16 cellular contexts compared by ENCODE assay signal in the genomic region with DNA sequence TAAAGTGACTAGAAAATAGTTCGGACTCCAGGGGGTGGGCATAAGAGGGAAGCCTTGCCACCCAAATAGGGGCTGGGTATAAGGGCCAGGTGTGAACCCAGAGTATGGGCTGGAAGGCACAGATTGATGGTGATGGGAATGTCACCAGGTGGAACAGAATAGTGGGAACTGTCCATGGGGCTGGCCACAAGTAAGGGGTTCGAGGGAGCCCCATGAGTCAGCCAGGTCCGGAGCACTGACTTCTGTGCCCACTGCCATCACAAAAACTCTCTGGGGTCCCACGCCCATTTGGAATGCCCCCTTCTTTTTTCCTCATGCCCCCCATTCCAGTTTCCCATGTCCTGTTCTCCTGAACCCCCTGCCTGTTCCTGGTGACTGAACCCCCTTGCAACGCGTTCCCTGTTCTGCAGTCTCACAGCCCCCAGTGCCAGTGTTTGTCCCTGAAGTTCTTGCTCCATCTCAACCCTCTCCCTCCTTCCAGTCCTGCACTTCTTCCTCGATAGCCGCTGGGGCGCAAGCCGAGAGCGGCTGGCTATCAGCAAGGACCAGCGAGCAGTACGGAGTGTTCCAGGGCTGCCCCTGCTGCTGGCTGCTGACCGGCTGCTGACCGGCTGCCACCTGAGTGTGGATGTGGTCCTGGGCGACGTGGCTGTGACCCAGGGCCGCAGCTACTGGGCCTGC. TPM values are rescaled to one million over a fixed set of nuclear protein-coding genes. Genes with fewer than 3 reads are reported as not detected.
A peak's percentile ranks its signal among the peaks of the same experiment; 100 is the strongest.
DNase-seq lines count a peak whose midpoint lies in the region; ATAC-seq and TF ChIP-seq lines count a peak whose summit lies in the region.
"Had no signal": no experiment of that assay in that cellular context is flagged by ENCODE, and none has a peak within 500 bp of the region (broad histone marks: within the 10 kb centered on the region; RNA-seq: fewer than 3 reads in every experiment).

No MANE protein-coding gene starts in this region.

- no peaks in the 10 kb centered on the region for H4K20me1 ChIP-seq in neural progenitor cell (ENCODE audit: low read depth)

- DNase-seq in Right ventricle myocardium superior = peak; percentile 29
- DNase-seq in right cardiac atrium = no peak
- DNase-seq in coronary artery (ENCODE audit: low spot score) = peak; percentile 69
- no peak for DNase-seq in neural progenitor cell (ENCODE audit: low spot score)
- peak; percentile 10 for DNase-seq in uterus
- no peak for DNase-seq in CD4-positive, alpha-beta memory T cell
- DNase-seq: BE2C; CD4-positive, alpha-beta T cell; DMS153; GF-D8; H9; NCI-H1417; NCI-H187 treated with DMSO at 0.1 percent for 48 hours; NCI-H2227 treated with DMSO at 0.1 percent for 48 hours; NCI-H510A treated with DMSO at 0.1 percent for 48 hours had no signal

- no peak for TF ChIP-seq POLR2A in uterus (IDR thresholded peaks at IDR 0.05)

- peaks cover 4% of the 10 kb centered on the region for H3K27me3 Mint-ChIP-seq in neural progenitor cell (ENCODE audit: insufficient read depth, low read depth)
- no peaks in the 10 kb centered on the region for H3K27me3 Mint-ChIP-seq in CD4-positive, alpha-beta memory T cell
- H3K27me3 Mint-ChIP-seq: CD4-positive, alpha-beta T cell had no signal

- H3K79me2 ChIP-seq in neural progenitor cell (ENCODE audit: low read depth) = no peaks in the 10 kb centered on the region

- no peaks in the 10 kb centered on the region for H3K4me1 ChIP-seq in right cardiac atrium (ENCODE audit: control insufficient read depth, insufficient read depth, low read length)
- peaks cover 5% of the 10 kb centered on the region for H3K4me1 ChIP-seq in neural progenitor cell
- H3K4me1 ChIP-seq in uterus = no peaks in the 10 kb centered on the region
- peaks cover 8% of the 10 kb centered on the region for H3K4me1 ChIP-seq in CD4-positive, alpha-beta memory T cell (ENCODE audit: insufficient read depth, low read length)

- H3K9me3 ChIP-seq in right cardiac atrium (ENCODE audit: control insufficient read depth, low read length) = no peaks in the 10 kb centered on the region
- H3K9me3 ChIP-seq in neural progenitor cell (ENCODE audit: low read depth) = no peaks in the 10 kb centered on the region
- no peaks in the 10 kb centered on the region for H3K9me3 ChIP-seq in uterus
- no peaks in the 10 kb centered on the region for H3K9me3 ChIP-seq in CD4-positive, alpha-beta memory T cell (ENCODE audit: control insufficient read depth in 1 of 2, low read length in 2 of 2)
- H3K9me3 ChIP-seq: BE2C had no signal

- H3K4me1 Mint-ChIP-seq in neural progenitor cell = peaks cover 9% of the 10 kb centered on the region
- H3K4me1 Mint-ChIP-seq in CD4-positive, alpha-beta memory T cell = peaks cover 3 to 9% (median 7%) of the 10 kb centered on the region in 4 donors

- ATAC-seq in Right ventricle myocardium superior (ENCODE audit: poor library complexity) (no peak), right cardiac atrium (no peak), HG02588 (IDR thresholded peaks at IDR 0.05; ENCODE audit: unreplicated experiment) (no peak)

- no peak overlapping the region for H3K4me2 ChIP-seq in neural progenitor cell

- no peak overlapping the region for H3K4me3 ChIP-seq in right cardiac atrium (ENCODE audit: low read length)
- no peak overlapping the region for H3K4me3 ChIP-seq in coronary artery
- no peak overlapping the region for H3K4me3 ChIP-seq in neural progenitor cell
- H3K4me3 ChIP-seq in uterus = no peak overlapping the region
- H3K4me3 ChIP-seq in CD4-positive, alpha-beta memory T cell (ENCODE audit: low read length in 2 of 2) = no peak overlapping the region

- H3K4me3 Mint-ChIP-seq in neural progenitor cell = no peak overlapping the region
- H3K4me3 Mint-ChIP-seq in CD4-positive, alpha-beta memory T cell = no peak overlapping the region
- H3K4me3 Mint-ChIP-seq: CD4-positive, alpha-beta T cell; H9 had no signal

- TF ChIP-seq CTCF in coronary artery (IDR thresholded peaks at IDR 0.05) (no peak), neural progenitor cell (IDR thresholded peaks at IDR 0.05) (no peak), uterus (IDR thresholded peaks at IDR 0.05) (no peak)

- peak overlapping the region; percentile 25 for H3K27ac Mint-ChIP-seq in neural progenitor cell
- H3K27ac Mint-ChIP-seq in CD4-positive, alpha-beta memory T cell = no peak overlapping the region
- H3K27ac Mint-ChIP-seq: CD4-positive, alpha-beta T cell; H9 had no signal

- H3F3A ChIP-seq in neural progenitor cell (ENCODE audit: low read depth) = no peaks in the 10 kb centered on the region

- peaks cover 20% of the 10 kb centered on the region for H3K36me3 Mint-ChIP-seq in neural progenitor cell
- peaks cover 17 to 41% of the 10 kb centered on the region in 2 donors for H3K36me3 Mint-ChIP-seq in CD4-positive, alpha-beta memory T cell

- no peak overlapping the region for H3K9ac ChIP-seq in neural progenitor cell

- 89% methylated on average over 18 of the region's 18 CpGs for WGBS in right cardiac atrium

- no peaks in the 10 kb centered on the region for H3K9me3 Mint-ChIP-seq in neural progenitor cell
- H3K9me3 Mint-ChIP-seq in CD4-positive, alpha-beta memory T cell = no peaks in the 10 kb centered on the region
- H3K9me3 Mint-ChIP-seq: CD4-positive, alpha-beta T cell; H9 had no signal

- POLR2A ChIA-PET in CD4-positive, alpha-beta memory T cell (lab: Charles Lee; ENCODE audit: partially characterized antibody) = interaction anchor here (1.4 kb wide), 1 partner anchor 11 kb away, joined by 3 read pairs; no protein-coding TSS in a partner anchor

- no peak overlapping the region for H2AFZ ChIP-seq in neural progenitor cell (replicated peaks)

- CTCF ChIA-PET in CD4-positive, alpha-beta memory T cell (lab: Charles Lee; ENCODE audit: partially characterized antibody) = interaction anchor here (1.6 to 1.8 kb wide), 2 partner anchors 12 to 20 kb away, joined by 4 to 7 read pairs; no protein-coding TSS in a partner anchor

- H3K27ac ChIP-seq in right cardiac atrium (ENCODE audit: low read length) (no peak overlapping the region), coronary artery (no peak overlapping the region), neural progenitor cell (no peak overlapping the region), uterus (no peak overlapping the region)
- no peak overlapping the region for H3K27ac ChIP-seq in CD4-positive, alpha-beta memory T cell (ENCODE audit: low read depth, low read length)

- H3K36me3 ChIP-seq in neural progenitor cell (no peaks in the 10 kb centered on the region), uterus (no peaks in the 10 kb centered on the region)
- peaks cover 23% of the 10 kb centered on the region for H3K36me3 ChIP-seq in CD4-positive, alpha-beta memory T cell (ENCODE audit: insufficient read depth, low read length)

- H3K27me3 ChIP-seq in right cardiac atrium (ENCODE audit: control insufficient read depth, insufficient read depth) (no peaks in the 10 kb centered on the region), neural progenitor cell (no peaks in the 10 kb centered on the region), uterus (no peaks in the 10 kb centered on the region)
- no peaks in the 10 kb centered on the region for H3K27me3 ChIP-seq in CD4-positive, alpha-beta memory T cell (ENCODE audit: insufficient read depth, low read length)
- H3K27me3 ChIP-seq: BE2C had no signal

- intact Hi-C loops in Right ventricle myocardium superior (cut with DNase I) (no loop called here), right cardiac atrium (cut with DNase I) (no loop called here), uterus (cut with DNase I; ENCODE audit: low total_unique reads) (no loop called here)
- intact Hi-C loops in CD4-positive, alpha-beta memory T cell (cut with micrococcal nuclease) = no loop called here

RNA-seq across cellular contexts. Expression of gene TRIM46, which starts 7.9 kb away (rescaled TPM):
- 0.08 TPM for total RNA-seq in Right ventricle myocardium superior
- total RNA-seq in right cardiac atrium = under 1 TPM; 0.17 to 0.37 (median 0.26) TPM
- polyA plus RNA-seq in right cardiac atrium = 0.18 TPM
- 3.9 and 10.2 TPM in 2 replicates for total RNA-seq in neural progenitor cell (ENCODE audit: low replicate concordance)
- 1 to 10 TPM in 3 of 4 donors, under 1 TPM in 1; 0.26 to 4.6 (median 2.5) TPM for total RNA-seq in uterus
- 1 to 10 TPM; 8.4 to 8.5 TPM for total RNA-seq in CD4-positive, alpha-beta memory T cell
- 1 to 10 TPM; 1.6 to 3.6 TPM for polyA plus RNA-seq in CD4-positive, alpha-beta memory T cell

RNA-seq across cellular contexts. Expression of gene KRTCAP2, which starts 8.4 kb away (rescaled TPM):
- total RNA-seq in Right ventricle myocardium superior (121 TPM), right cardiac atrium (100 to 1,000 TPM; 122 to 150 (median 130) TPM), neural progenitor cell (ENCODE audit: low replicate concordance) (37.8 and 100 TPM in 2 replicates), uterus (100 to 1,000 TPM in 1 of 4 donors, 10 to 100 TPM in 2, 1 to 10 TPM in 1; 1.5 to 200 (median 62.5) TPM)
- 217 TPM for polyA plus RNA-seq in right cardiac atrium
- total RNA-seq in CD4-positive, alpha-beta memory T cell = 100 to 1,000 TPM; 173 to 180 TPM
- 100 to 1,000 TPM; 469 to 488 TPM for polyA plus RNA-seq in CD4-positive, alpha-beta memory T cell

RNA-seq across cellular contexts. Expression of gene THBS3, which starts 26.2 kb away (rescaled TPM):
- total RNA-seq in Right ventricle myocardium superior = 5.8 TPM
- 10 to 100 TPM; 16.5 to 33.4 (median 20.1) TPM for total RNA-seq in right cardiac atrium
- polyA plus RNA-seq in right cardiac atrium = 19.6 TPM
- total RNA-seq in neural progenitor cell (ENCODE audit: low replicate concordance) = 19.3 and 30.4 TPM in 2 replicates
- total RNA-seq in uterus = 100 to 1,000 TPM in 1 of 4 donors, 10 to 100 TPM in 3; 11.8 to 101 (median 38.3) TPM
- total RNA-seq in CD4-positive, alpha-beta memory T cell = 10 to 100 TPM; 30.9 to 33.5 TPM
- polyA plus RNA-seq in CD4-positive, alpha-beta memory T cell = 1 to 10 TPM; 6.1 to 6.7 TPM

RNA-seq across cellular contexts. Expression of gene MTX1, which starts 27.0 kb away (rescaled TPM):
- total RNA-seq in Right ventricle myocardium superior (16.4 TPM), right cardiac atrium (10 to 100 TPM; 20.1 to 24.3 (median 21.1) TPM), neural progenitor cell (ENCODE audit: low replicate concordance) (25.6 and 46.5 TPM in 2 replicates), uterus (10 to 100 TPM in 3 of 4 donors, 1 to 10 TPM in 1; 9.7 to 62.4 (median 26.0) TPM)
- 31.9 TPM for polyA plus RNA-seq in right cardiac atrium
- total RNA-seq in CD4-positive, alpha-beta memory T cell = 10 to 100 TPM; 17.7 to 18.2 TPM
- 10 to 100 TPM; 42.5 to 65.5 TPM for polyA plus RNA-seq in CD4-positive, alpha-beta memory T cell

RNA-seq across cellular contexts. Expression of gene DPM3, which starts 41.2 kb away (rescaled TPM):
- total RNA-seq in Right ventricle myocardium superior = 49.4 TPM
- 10 to 100 TPM; 71.2 to 81.6 (median 74.6) TPM for total RNA-seq in right cardiac atrium
- 186 TPM for polyA plus RNA-seq in right cardiac atrium
- 16.8 and 133 TPM in 2 replicates for total RNA-seq in neural progenitor cell (ENCODE audit: low replicate concordance)
- 10 to 100 TPM; 36.1 to 94.4 (median 85.4) TPM for total RNA-seq in uterus
- 10 to 100 TPM; 51.6 to 53.6 TPM for total RNA-seq in CD4-positive, alpha-beta memory T cell
- polyA plus RNA-seq in CD4-positive, alpha-beta memory T cell = 100 to 1,000 TPM; 101 to 119 TPM

Comparison
In these comparisons a context has a peak if more than half of its experiments do, and no peak if none do; other contexts are left out.
1. DNase-seq: peak in Right ventricle myocardium superior (single experiment), coronary artery (single experiment) and uterus (2 of 2); none in right cardiac atrium (0 of 3), neural progenitor cell (single experiment) and CD4-positive, alpha-beta memory T cell (0 of 5).